Comparison of ENCODE assay signal across 8 cellular contexts in the genomic region with DNA sequence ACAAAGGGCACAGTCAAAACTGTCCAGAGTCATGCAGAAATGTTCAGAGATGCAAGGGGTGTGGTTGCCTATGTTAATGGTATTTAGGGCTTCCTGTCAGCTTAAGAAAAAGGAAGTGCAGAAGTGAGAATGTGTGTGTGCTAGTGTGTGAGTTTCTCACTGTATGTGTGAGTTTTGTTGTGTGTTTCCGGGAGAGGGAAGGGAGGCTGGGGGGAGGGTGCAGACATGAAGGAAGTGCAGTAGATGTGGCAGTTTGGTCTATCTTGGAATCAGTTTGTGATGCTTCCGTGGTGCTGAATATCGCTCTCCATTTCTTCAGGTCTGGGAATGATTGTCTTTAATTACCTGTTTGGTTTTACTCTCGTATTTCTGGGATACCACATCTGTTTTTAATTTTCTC. TPM values are rescaled to one million over a fixed set of nuclear protein-coding genes. Genes with fewer than 3 reads are reported as not detected.
DNase-seq lines count a peak whose midpoint lies in the region; ATAC-seq and TF ChIP-seq lines count a peak whose summit lies in the region.

No MANE protein-coding gene starts in this region.

- H3K4me1 Mint-ChIP-seq in activated T-cell treated with anti-CD3 and anti-CD28 coated beads, Interleukin-2, amount 50 U/mL, for 72 hours (ENCODE audit: low read depth) = peaks cover 74% of the 10 kb centered on the region

- H3K4me3 Mint-ChIP-seq in activated T-cell treated with anti-CD3 and anti-CD28 coated beads, Interleukin-2, amount 50 U/mL, for 72 hours = peak overlapping the region; percentile 71 to 85

- no peaks in the 10 kb centered on the region for H4K20me1 ChIP-seq in osteoblast (ENCODE audit: insufficient read depth, low read length)

- DNase-seq in GM13976 (ENCODE audit: low spot score) = peak; percentile 18
- DNase-seq in NOMO-1 treated with DMSO at 0.1 percent for 48 hours (lab: John Stamatoyannopoulos, UW; ENCODE audit: unreplicated experiment) = peak; percentile 96
- DNase-seq in activated T-cell treated with anti-CD3 and anti-CD28 coated beads, Interleukin-2, amount 50 U/mL, for 72 hours = peak; percentile 33 to 56
- peak; percentile 1 for DNase-seq in osteoblast (ENCODE audit: insufficient read length, low spot score, missing footprints)
- no peak for DNase-seq in kidney tubule cell (ENCODE audit: low spot score)
- no peak for DNase-seq in cerebellar nuclear complex (lab: John Stamatoyannopoulos, UW)
- no peak for DNase-seq in NCI-H748 (lab: John Stamatoyannopoulos, UW; ENCODE audit: unreplicated experiment)

- H3K36me3 Mint-ChIP-seq in activated T-cell treated with anti-CD3 and anti-CD28 coated beads, Interleukin-2, amount 50 U/mL, for 72 hours (ENCODE audit: insufficient read depth in 2 of 2) = no peaks in the 10 kb centered on the region

- no peaks in the 10 kb centered on the region for H3K36me3 ChIP-seq in osteoblast (ENCODE audit: insufficient read depth, low read length)

- ATAC-seq in HG02571 (IDR thresholded peaks at IDR 0.05; ENCODE audit: unreplicated experiment) = peak; percentile 72
- peak; percentile 96 to 99 for ATAC-seq in activated T-cell treated with anti-CD3 and anti-CD28 coated beads, Interleukin-2, amount 50 U/mL, for 72 hours (replicated peaks in 1 of 2)

- H3K4me3 ChIP-seq in osteoblast (ENCODE audit: insufficient read depth, low read length) = no peak overlapping the region

- H3K27ac Mint-ChIP-seq in activated T-cell treated with anti-CD3 and anti-CD28 coated beads, Interleukin-2, amount 50 U/mL, for 72 hours = peak overlapping the region; percentile 77

- H2AFZ ChIP-seq in osteoblast (ENCODE audit: low read length) = peak overlapping the region; percentile 30

- H3K27ac ChIP-seq in osteoblast (ENCODE audit: low read depth, low read length) = no peak overlapping the region

- no peaks in the 10 kb centered on the region for H3K27me3 ChIP-seq in osteoblast (ENCODE audit: insufficient read depth, low read length)

- H3K79me2 ChIP-seq in osteoblast (ENCODE audit: insufficient read depth, low read length) = no peaks in the 10 kb centered on the region

- H3K4me1 ChIP-seq in osteoblast (ENCODE audit: insufficient read depth, low read length) = peaks cover 4% of the 10 kb centered on the region

- no peak overlapping the region for H3K4me2 ChIP-seq in osteoblast (ENCODE audit: insufficient read depth, low read length)

- no peaks in the 10 kb centered on the region for H3K27me3 Mint-ChIP-seq in activated T-cell treated with anti-CD3 and anti-CD28 coated beads, Interleukin-2, amount 50 U/mL, for 72 hours (ENCODE audit: low read depth)

- in situ Hi-C loops in GM13976 (cut with MboI; ENCODE audit: low sequenced_read_pairs, unreplicated experiment) = no loop called here

- no peaks in the 10 kb centered on the region for H3K9me3 ChIP-seq in osteoblast (ENCODE audit: low read depth, low read length)

- TF ChIP-seq CTCF in GM13976 (IDR thresholded peaks at IDR 0.05; ENCODE audit: borderline replicate concordance, control extremely low read depth, extremely low read depth, insufficient read depth, missing control alignments) (no peak), osteoblast (IDR thresholded peaks at IDR 0.05; ENCODE audit: extremely low read depth, low read depth, low read length) (no peak)

- H3K9me3 Mint-ChIP-seq in activated T-cell treated with anti-CD3 and anti-CD28 coated beads, Interleukin-2, amount 50 U/mL, for 72 hours = no peaks in the 10 kb centered on the region

RNA-seq across cellular contexts. Expression of gene ATP6V1G3, which starts 16.5 kb away (rescaled TPM):
- not detected for total RNA-seq in activated T-cell treated with anti-CD3 and anti-CD28 coated beads, Interleukin-2, amount 50 U/mL, for 72 hours
- total RNA-seq in osteoblast = 0.36 TPM in 1 of 2 replicates, not detected in the other

Comparison
In these comparisons a context has a peak if more than half of its experiments do, and no peak if none do; other contexts are left out.
1. DNase-seq: peak in GM13976 (single experiment), NOMO-1 treated with DMSO at 0.1 percent for 48 hours (single experiment), activated T-cell treated with anti-CD3 and anti-CD28 coated beads, Interleukin-2, amount 50 U/mL, for 72 hours (2 of 2) and osteoblast (single experiment); none in kidney tubule cell (single experiment), cerebellar nuclear complex (0 of 2) and NCI-H748 (single experiment).